13 cellular contexts compared by ENCODE assay signal in genomic region chr18:47549141-47549540, GRCh38.
DNase-seq lines count a peak whose midpoint lies in the region; ATAC-seq lines count a peak whose summit lies in the region.
"Had no signal": no experiment of that assay in that cellular context is flagged by ENCODE, and none has a peak within 500 bp of the region (broad histone marks: within the 10 kb centered on the region; RNA-seq: fewer than 3 reads in every experiment).

No MANE protein-coding gene starts in this region.

- peak; percentile 87 for ATAC-seq in left ventricle myocardium superior
- ATAC-seq: CD8-positive, alpha-beta T cell; PC-3 had no signal

- intact Hi-C loops in left ventricle myocardium superior (cut with micrococcal nuclease): no loop called here

- DNase-seq in NCI-H2227 (lab: John Stamatoyannopoulos, UW; ENCODE audit: unreplicated experiment) (peak; percentile 45), NCI-H2227 treated with DMSO at 0.1 percent for 48 hours (lab: John Stamatoyannopoulos, UW) (no peak), NCI-H1417 (lab: John Stamatoyannopoulos, UW) (peak in 2 of 3 experiments; percentile 67 to 95), NCI-H748 (lab: John Stamatoyannopoulos, UW; ENCODE audit: unreplicated experiment) (peak; percentile 96), left ventricle myocardium superior (peak; percentile 40), epidermal melanocyte (ENCODE audit: insufficient read length, low spot score) (no peak), NAMALWA (ENCODE audit: low spot score) (no peak), 8988T (no peak)
- DNase-seq: CD8-positive, alpha-beta T cell; DMS79; NCI-H187 treated with DMSO at 0.1 percent for 48 hours; NCI-H510A treated with DMSO at 0.1 percent for 48 hours; PC-3 had no signal

Comparison
In these comparisons a context has a peak if more than half of its experiments do, and no peak if none do; other contexts are left out.
1. DNase-seq: peak in NCI-H2227 (single experiment), NCI-H1417 (2 of 3), NCI-H748 (single experiment) and left ventricle myocardium superior (single experiment); none in NCI-H2227 treated with DMSO at 0.1 percent for 48 hours (single experiment), epidermal melanocyte (single experiment), NAMALWA (single experiment) and 8988T (single experiment).